In the genomic region with DNA sequence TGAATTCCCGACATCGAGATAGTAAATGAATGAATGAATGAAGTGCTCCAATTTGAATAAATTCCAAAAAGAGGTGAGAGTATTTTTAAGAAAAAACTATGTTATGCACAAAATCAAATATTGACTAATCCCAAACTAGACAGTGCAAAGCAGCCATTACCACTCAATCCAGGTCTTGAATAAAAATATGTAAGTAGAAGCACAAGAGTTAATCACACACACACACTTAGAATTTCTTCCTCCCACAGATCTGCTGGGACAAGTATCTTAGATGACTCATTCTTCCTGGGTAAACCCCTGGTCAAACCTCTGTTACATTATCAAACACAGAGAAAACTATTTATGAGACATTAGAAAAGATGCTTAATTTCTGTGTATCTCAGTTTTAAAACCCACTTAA, we compare ENCODE assay signal across 9 cellular contexts. TPM values are rescaled to one million over a fixed set of nuclear protein-coding genes. Genes with fewer than 3 reads are reported as not detected.
DNase-seq lines count a peak whose midpoint lies in the region; ATAC-seq, FAIRE-seq and TF ChIP-seq lines count a peak whose summit lies in the region.
"Had no signal": no experiment of that assay in that cellular context is flagged by ENCODE, and none has a peak within 500 bp of the region (broad histone marks: within the 10 kb centered on the region; RNA-seq: fewer than 3 reads in every experiment).

No MANE protein-coding gene starts in this region.

- peak overlapping the region; percentile 85 for H3K27ac ChIP-seq in ACC112 (ENCODE audit: low read depth, low read length)
- H3K27ac ChIP-seq in CD8-positive, alpha-beta memory T cell (ENCODE audit: low read depth, low read length), result no peak overlapping the region

- CTCF ChIA-PET in CD8-positive, alpha-beta memory T cell (lab: Charles Lee), result no interaction called here

- H3K27ac Mint-ChIP-seq in CD8-positive, alpha-beta memory T cell, result no peak overlapping the region

- no peak for TF ChIP-seq CTCF in epithelial cell of proximal tubule (conservative IDR thresholded peaks at IDR 0.05; ENCODE audit: low read depth, low read length)

- no peaks in the 10 kb centered on the region for H3K4me1 Mint-ChIP-seq in CD8-positive, alpha-beta memory T cell

- no peak overlapping the region for H3K4me3 Mint-ChIP-seq in CD8-positive, alpha-beta memory T cell

- peaks cover 6 to 11% of the 10 kb centered on the region in 2 donors for H3K27me3 Mint-ChIP-seq in CD8-positive, alpha-beta memory T cell

- peaks cover 8% of the 10 kb centered on the region for H3K36me3 ChIP-seq in ACC112 (ENCODE audit: insufficient read depth, low read length)
- no peaks in the 10 kb centered on the region for H3K36me3 ChIP-seq in CD8-positive, alpha-beta memory T cell (ENCODE audit: insufficient read depth, low read length)

- H3K9me3 Mint-ChIP-seq in CD8-positive, alpha-beta memory T cell, result no peaks in the 10 kb centered on the region

- no peaks in the 10 kb centered on the region for H3K9me3 ChIP-seq in CD8-positive, alpha-beta memory T cell (ENCODE audit: low read length)

- no peaks in the 10 kb centered on the region for H3K27me3 ChIP-seq in ACC112 (ENCODE audit: insufficient read depth, low read length)
- no peaks in the 10 kb centered on the region for H3K27me3 ChIP-seq in CD8-positive, alpha-beta memory T cell (ENCODE audit: insufficient read depth, low read length, poor library complexity, severe bottlenecking)

- H2AFZ ChIP-seq in ACC112 (ENCODE audit: low read length, unreplicated experiment), result peak overlapping the region; percentile 39

- DNase-seq in HTR-8/SVneo (ENCODE audit: insufficient read length, low spot score), result peak; percentile 60
- DNase-seq in epithelial cell of proximal tubule (ENCODE audit: low read depth), result peak; percentile 36
- no peak for DNase-seq in CD8-positive, alpha-beta memory T cell
- no peak for DNase-seq in NCI-H1694 treated with DMSO at 0.1 percent for 48 hours (lab: John Stamatoyannopoulos, UW)
- DNase-seq: hippocampal formation had no signal

- POLR2A ChIA-PET in CD8-positive, alpha-beta memory T cell (lab: Charles Lee), result no interaction called here

- peak overlapping the region; percentile 55 for H3K4me3 ChIP-seq in ACC112 (ENCODE audit: low read depth, low read length)
- H3K4me3 ChIP-seq in epithelial cell of proximal tubule (ENCODE audit: low read depth, low read length), result no peak overlapping the region
- no peak overlapping the region for H3K4me3 ChIP-seq in CD8-positive, alpha-beta memory T cell (ENCODE audit: low read length)

- ATAC-seq in GM18861 (IDR thresholded peaks at IDR 0.05; ENCODE audit: unreplicated experiment), result peak; percentile 42
- ATAC-seq in HG02852 (IDR thresholded peaks at IDR 0.05; ENCODE audit: unreplicated experiment), result no peak
- no peak for ATAC-seq in HG03095 (IDR thresholded peaks at IDR 0.05; ENCODE audit: unreplicated experiment)

- FAIRE-seq in HTR-8/SVneo (lab: Jason Lieb, UNC), result no peak

- H3K4me1 ChIP-seq in ACC112 (ENCODE audit: control insufficient read depth, insufficient read depth, low read length, unreplicated experiment), result peaks cover 21% of the 10 kb centered on the region
- H3K4me1 ChIP-seq in CD8-positive, alpha-beta memory T cell (ENCODE audit: insufficient read depth, low read length), result no peaks in the 10 kb centered on the region

- H3K79me2 ChIP-seq in ACC112 (ENCODE audit: control insufficient read depth, insufficient read depth, low read length, unreplicated experiment), result no peaks in the 10 kb centered on the region

- H3K36me3 Mint-ChIP-seq in CD8-positive, alpha-beta memory T cell, result peaks cover 0 to 1% (median 0%) of the 10 kb centered on the region in 3 donors

RNA-seq across cellular contexts. Expression of gene LY75, which starts 55.9 kb away (rescaled TPM):
- 3.2 and 6.4 TPM in 2 replicates for total RNA-seq in epithelial cell of proximal tubule
- total RNA-seq in CD8-positive, alpha-beta memory T cell, result 10 to 100 TPM; 41.1 to 43.4 TPM
- polyA plus RNA-seq in CD8-positive, alpha-beta memory T cell, result 48.1 TPM

Comparison
In these comparisons a context has a peak if more than half of its experiments do, and no peak if none do; other contexts are left out.
1. DNase-seq: peak in HTR-8/SVneo (single experiment) and epithelial cell of proximal tubule (single experiment); none in CD8-positive, alpha-beta memory T cell (0 of 5) and NCI-H1694 treated with DMSO at 0.1 percent for 48 hours (single experiment).